Comparison of ENCODE assay signal across 8 cellular contexts in the genomic region with DNA sequence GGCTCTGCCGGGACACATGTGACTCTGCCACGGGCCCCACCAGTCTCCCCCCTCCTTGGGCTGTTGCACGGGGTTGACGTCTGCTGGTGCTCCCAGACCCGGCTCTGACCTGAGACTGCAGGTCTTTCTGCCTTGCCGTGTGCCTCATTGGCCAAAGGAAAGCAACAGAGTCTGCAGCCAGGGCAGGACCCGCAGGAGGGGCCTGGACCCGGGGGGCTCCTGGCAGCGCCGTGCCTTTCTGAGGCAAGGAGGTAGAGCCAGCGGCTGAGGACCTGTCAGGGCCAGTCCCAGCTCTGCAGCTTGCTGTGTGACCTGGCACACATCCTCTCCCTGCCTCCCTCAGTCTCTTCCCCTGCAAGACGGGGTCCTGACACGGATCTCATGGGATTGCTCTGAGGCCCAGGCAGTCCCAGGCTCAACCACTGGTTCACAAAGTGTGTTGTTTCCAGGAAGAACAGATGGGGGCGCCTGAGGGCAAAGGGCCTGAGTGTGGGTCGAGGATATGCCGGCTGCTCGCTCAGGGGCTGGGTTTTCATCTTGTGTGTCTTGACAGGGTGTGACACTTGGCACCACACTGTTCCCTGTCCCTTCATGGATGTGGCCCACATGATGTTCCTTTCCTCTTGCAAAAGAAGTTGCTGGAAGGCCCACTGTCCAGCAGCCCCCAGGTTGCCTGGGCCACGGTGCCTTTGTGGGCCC. TPM values are rescaled to one million over a fixed set of nuclear protein-coding genes. Genes with fewer than 3 reads are reported as not detected.
DNase-seq lines count a peak whose midpoint lies in the region; ATAC-seq, FAIRE-seq and TF ChIP-seq lines count a peak whose summit lies in the region.

No MANE protein-coding gene starts in this region.

- no peaks in the 10 kb centered on the region for H3K4me1 ChIP-seq in PC-3 (ENCODE audit: insufficient read depth, low read length)
- no peaks in the 10 kb centered on the region for H3K4me1 ChIP-seq in H1 (replicated peaks in 1 of 4; ENCODE audit: control insufficient read depth in 3 of 4, insufficient read depth in 4 of 4, low read length in 3 of 4)
- H3K4me1 ChIP-seq in neuronal stem cell (ENCODE audit: control insufficient read depth in 2 of 2, insufficient read depth in 1 of 2, low read depth in 1 of 2, low read length in 2 of 2) = no peaks in the 10 kb centered on the region

- POLR2A ChIA-PET in PC-3 (lab: Charles Lee; ENCODE audit: unreplicated experiment) = no interaction called here
- POLR2A ChIA-PET in H1 (lab: Charles Lee; ENCODE audit: partially characterized antibody) = interaction anchor here (2.1 kb wide), 1 partner anchor 10 kb away, joined by 13 read pairs; a partner anchor contains a TSS

- no peak overlapping the region for H2BK15ac ChIP-seq in H1 (ENCODE audit: low read length)
- H2BK15ac ChIP-seq in neuronal stem cell (ENCODE audit: low read length) = no peak overlapping the region

- H3K79me1 ChIP-seq in H1 (ENCODE audit: low read depth, low read length) (peaks cover 4% of the 10 kb centered on the region), neuronal stem cell (ENCODE audit: low read depth, low read length) (peaks cover 17% of the 10 kb centered on the region)

- H3F3A ChIP-seq in PC-3 (ENCODE audit: low read length, unreplicated experiment) = no peaks in the 10 kb centered on the region

- WGBS in H1 (ENCODE audit: extremely low coverage in 1 of 2, insufficient coverage in 1 of 2, insufficient read length in 1 of 2, insufficient replicate concordance in 2 of 2, low coverage in 1 of 2, low lambda C conversion rate in 2 of 2, missing lambda C conversion rate in 1 of 2), 2 experiments = 76% methylated on average over 15 of the region's 18 CpGs; no CpG with 5 or more reads in 1 of the 2 experiments
- WGBS in neuronal stem cell (ENCODE audit: extremely low coverage in 2 of 2, insufficient read length in 2 of 2, insufficient replicate concordance in 1 of 2), 2 donors = no CpG with 5 or more reads among the region's 18 CpGs

- H3K4me2 ChIP-seq in PC-3 (ENCODE audit: low read length) (no peak overlapping the region), H1 (ENCODE audit: insufficient read depth in 1 of 2, low read depth in 2 of 2, low read length in 2 of 2) (no peak overlapping the region), neuronal stem cell (ENCODE audit: insufficient read depth, low read length, poor library complexity, severe bottlenecking) (no peak overlapping the region)

- H4K20me1 ChIP-seq in PC-3 (ENCODE audit: low read length) = no peaks in the 10 kb centered on the region
- peaks cover 3 to 14% of the 10 kb centered on the region in 2 experiments for H4K20me1 ChIP-seq in H1 (replicated peaks in 1 of 2; ENCODE audit: control insufficient read depth in 1 of 2, insufficient read depth in 2 of 2, low read length in 2 of 2)

- H2AFZ ChIP-seq in PC-3 (ENCODE audit: low read length) (no peak overlapping the region), H1 (ENCODE audit: low read length) (no peak overlapping the region), neuronal stem cell (ENCODE audit: low read length) (no peak overlapping the region)

- no peak overlapping the region for H3K23ac ChIP-seq in H1 (ENCODE audit: insufficient read length)
- no peak overlapping the region for H3K23ac ChIP-seq in neuronal stem cell (ENCODE audit: low read depth, low read length, poor library complexity)

- H3K9me3 ChIP-seq in PC-3 (ENCODE audit: low read length) (no peaks in the 10 kb centered on the region), H1 (ENCODE audit: insufficient read depth in 2 of 2, low read depth in 1 of 2, low read length in 1 of 2) (no peaks in the 10 kb centered on the region), neuronal stem cell (replicated peaks in 1 of 2; ENCODE audit: control insufficient read depth in 2 of 2, insufficient read depth in 1 of 2, low read depth in 1 of 2, low read length in 2 of 2) (no peaks in the 10 kb centered on the region)

- H3K9ac ChIP-seq in PC-3 (ENCODE audit: low read length) (no peak overlapping the region), H1 (replicated peaks in 1 of 4; ENCODE audit: extremely low read depth in 1 of 4, low read depth in 3 of 4, low read length in 3 of 4) (no peak overlapping the region), neuronal stem cell (ENCODE audit: low read depth, low read length, poor library complexity) (peak overlapping the region; percentile 34)

- H2BK20ac ChIP-seq in H1 (ENCODE audit: low read length) = no peak overlapping the region

- ATAC-seq in PC-3 (no peak), GM18520 (IDR thresholded peaks at IDR 0.05; ENCODE audit: unreplicated experiment) (no peak), GM21717 (IDR thresholded peaks at IDR 0.05; ENCODE audit: unreplicated experiment) (no peak)

- no peak for FAIRE-seq in H1 (lab: Jason Lieb, UNC)

- H3K36me3 ChIP-seq in PC-3 (ENCODE audit: low read depth, low read length) (no peaks in the 10 kb centered on the region), H1 (ENCODE audit: control insufficient read depth in 2 of 4, insufficient read depth in 4 of 4, low read length in 3 of 4) (peaks cover 0 to 12% (median 8%) of the 10 kb centered on the region in 4 experiments; a peak in 5 of 8 replicates), neuronal stem cell (replicated peaks in 1 of 2; ENCODE audit: control insufficient read depth in 2 of 2, insufficient read depth in 2 of 2, low read length in 2 of 2) (peaks cover 36 to 72% of the 10 kb centered on the region in 2 donors)

- peak; percentile 43; the same call in 1 of the 2 replicates for TF ChIP-seq CTCF in PC-3 (conservative IDR thresholded peaks at IDR 0.05; ENCODE audit: low read depth, low read length)
- TF ChIP-seq CTCF in H1 (IDR thresholded peaks at IDR 0.05; ENCODE audit: control extremely low read depth in 1 of 3, insufficient read depth in 1 of 3, low read depth in 1 of 3, low read length in 3 of 3) = peak in 2 of 3 experiments; percentile 82 to 86; a peak in 3 of 4 replicates

- intact Hi-C loops in PC-3 (cut with micrococcal nuclease) = no loop called here

- peak; percentile 55 to 67 for TF ChIP-seq RAD21 in H1 (IDR thresholded peaks at IDR 0.05 in 1 of 2, conservative IDR thresholded peaks at IDR 0.05 in 1 of 2; ENCODE audit: low read depth in 2 of 2, low read length in 2 of 2)

- H3K18ac ChIP-seq in H1 (ENCODE audit: extremely low read depth, low read length) (no peak overlapping the region), neuronal stem cell (ENCODE audit: low read length) (no peak overlapping the region)

- no peaks in the 10 kb centered on the region for H3K9me2 ChIP-seq in PC-3 (replicated peaks; ENCODE audit: low read length)

- BruUV-seq in PC-3 (replicated peaks; lab: Mats Ljungman, UMichigan) = no TSS peak

- H4K8ac ChIP-seq in H1 (ENCODE audit: extremely low read depth, insufficient read depth, low read length) (no peak overlapping the region; the same call in 1 of the 2 replicates), neuronal stem cell (ENCODE audit: low read depth, low read length) (no peak overlapping the region)

- no peak overlapping the region for H4K5ac ChIP-seq in H1 (ENCODE audit: insufficient read length, low read depth, low read length)

- no peak overlapping the region for H3K14ac ChIP-seq in H1 (ENCODE audit: insufficient read length)
- no peak overlapping the region for H3K14ac ChIP-seq in neuronal stem cell (ENCODE audit: low read length)

- H3K4me3 ChIP-seq in PC-3 (ENCODE audit: low read length) = no peak overlapping the region
- no peak overlapping the region for H3K4me3 ChIP-seq in H1 (ENCODE audit: extremely low read depth in 1 of 4, insufficient read depth in 2 of 4, low read depth in 3 of 4, low read length in 4 of 4)
- H3K4me3 ChIP-seq in neuronal stem cell (ENCODE audit: low read length in 2 of 2) = no peak overlapping the region

- H3K4ac ChIP-seq in H1 (replicated peaks; ENCODE audit: insufficient read length, low read depth, low read length) (no peak overlapping the region), neuronal stem cell (ENCODE audit: low read length) (no peak overlapping the region)

- CTCF ChIA-PET in PC-3 (lab: Charles Lee) (no interaction called here), H1 (lab: Charles Lee; ENCODE audit: partially characterized antibody) (interaction anchor here (0.9 to 3.5 kb wide), 5 partner anchors 8 to 96 kb away, joined by 3 to 17 read pairs (median 3); a partner anchor contains a TSS)

- peaks cover 21% of the 10 kb centered on the region for H3K79me2 ChIP-seq in PC-3 (ENCODE audit: low read length)
- H3K79me2 ChIP-seq in H1 (ENCODE audit: control insufficient read depth in 1 of 2, insufficient read depth in 2 of 2, low read length in 2 of 2) = peaks cover 0 to 7% of the 10 kb centered on the region in 2 experiments; a peak in 1 of 4 replicates

- TF ChIP-seq EP300 in H1 (IDR thresholded peaks at IDR 0.05; ENCODE audit: borderline replicate concordance in 1 of 2, low read depth in 2 of 2, low read length in 2 of 2) = no peak

- H2AK5ac ChIP-seq in H1 (ENCODE audit: low read depth, low read length) (no peak overlapping the region), neuronal stem cell (ENCODE audit: low read depth, low read length) (peak overlapping the region; percentile 83)

- H3K27ac ChIP-seq in PC-3 (ENCODE audit: low read length) = no peak overlapping the region
- H3K27ac ChIP-seq in H1 (ENCODE audit: low read depth, low read length) = no peak overlapping the region
- no peak overlapping the region for H3K27ac ChIP-seq in neuronal stem cell (replicated peaks; ENCODE audit: low read length)

- H3K27me3 ChIP-seq in PC-3 (ENCODE audit: low read length) (no peaks in the 10 kb centered on the region), H1 (replicated peaks in 1 of 4; ENCODE audit: control insufficient read depth in 3 of 4, extremely low read depth in 1 of 4, insufficient read depth in 3 of 4, low read length in 3 of 4) (no peaks in the 10 kb centered on the region), neuronal stem cell (ENCODE audit: control insufficient read depth in 3 of 3, insufficient read depth in 3 of 3, low read depth in 1 of 3, low read length in 3 of 3) (no peaks in the 10 kb centered on the region)

- no peak overlapping the region for H3K56ac ChIP-seq in H1 (replicated peaks; ENCODE audit: insufficient read length, low read depth, low read length)

- H2BK5ac ChIP-seq in H1 (ENCODE audit: low read depth, low read length) (no peak overlapping the region), neuronal stem cell (ENCODE audit: low read length) (peak overlapping the region; percentile 53)

- TF ChIP-seq POLR2A in H1 (IDR thresholded peaks at IDR 0.05; ENCODE audit: control extremely low read depth in 1 of 2, low read depth in 2 of 2, low read length in 2 of 2) = no peak

- no peak overlapping the region for H2BK120ac ChIP-seq in H1 (replicated peaks; ENCODE audit: low read depth, low read length)
- H2BK120ac ChIP-seq in neuronal stem cell (ENCODE audit: low read depth, low read length) = no peak overlapping the region

- no peak overlapping the region for H4K91ac ChIP-seq in H1 (replicated peaks; ENCODE audit: insufficient read length, low read length)
- H4K91ac ChIP-seq in neuronal stem cell (ENCODE audit: low read depth, low read length, poor library complexity) = no peak overlapping the region

- no peaks in the 10 kb centered on the region for H3K23me2 ChIP-seq in H1 (ENCODE audit: low read depth, low read length)

- H2BK12ac ChIP-seq in H1 (ENCODE audit: low read depth, low read length) = no peak overlapping the region
- peak overlapping the region; percentile 41 for H2BK12ac ChIP-seq in neuronal stem cell (ENCODE audit: low read length)

- peak; percentile 23 for DNase-seq in activated CD8-positive, alpha-beta memory T cell treated with anti-CD3 and anti-CD28 coated beads, Interleukin-2, amount 50 U/mL, for 1 hour (ENCODE audit: extremely low read depth)
- DNase-seq in activated CD8-positive, alpha-beta memory T cell treated with anti-CD3 and anti-CD28 coated beads for 24 hours = no peak
- DNase-seq in PC-3 (no peak), H1 (ENCODE audit: low read depth in 1 of 2, low spot score in 2 of 2) (peak; percentile 17 to 83), neuronal stem cell (ENCODE audit: low spot score) (peak; percentile 24), superior temporal gyrus (ENCODE audit: extremely low spot score) (no peak)

RNA-seq across cellular contexts. Expression of a gene that starts 9.0 kb away (rescaled TPM):
- total RNA-seq in PC-3 (2014; rRNA removed) = 32.2 and 40.1 TPM in 2 replicates
- 39.8 and 40.7 TPM in 2 replicates for total RNA-seq in H1 (2021; fragmentation: NEBNext Ultra II Directional; extraction: Animal tissue kit (Norgen Biotek cat#: 25700))
- 30.7 and 44.5 TPM in 2 replicates for polyA plus RNA-seq in H1 (2011; rRNA removed)
- polyA plus RNA-seq in H1 (2011; cell fraction: cytosol; rRNA removed) = 44.8 TPM
- 302 TPM for polyA plus RNA-seq in H1 (2011; cell fraction: nucleus; rRNA removed)
- polyA plus RNA-seq in H1 (2012, experiment 1 of 2) = 32.9 to 47.0 TPM (median 38.8 TPM) in 4 replicates
- polyA plus RNA-seq in H1 (2012, experiment 2 of 2) = 20.9 TPM
- 23.2 TPM for polyA plus RNA-seq in H1 (2013, experiment 1 of 2)
- 19.7 TPM for polyA plus RNA-seq in H1 (2013, experiment 2 of 2)
- polyA minus RNA-seq in H1 (2011; rRNA and poly(A)+ RNA removed) = 12.4 and 12.5 TPM in 2 replicates
- 21.1 TPM for polyA minus RNA-seq in H1 (2011; cell fraction: cytosol; rRNA and poly(A)+ RNA removed)
- 62.2 TPM for polyA minus RNA-seq in H1 (2011; cell fraction: nucleus; rRNA and poly(A)+ RNA removed)
- polyA plus RNA-seq in neuronal stem cell (2013, experiment 1 of 2) = 24.5 TPM
- polyA plus RNA-seq in neuronal stem cell (2013, experiment 2 of 2) = 23.9 TPM

RNA-seq across cellular contexts. Expression of a gene that starts 27.2 kb away (rescaled TPM):
- total RNA-seq in PC-3 (2014; rRNA removed) = 25.8 and 44.5 TPM in 2 replicates
- total RNA-seq in H1 (2021; fragmentation: NEBNext Ultra II Directional; extraction: Animal tissue kit (Norgen Biotek cat#: 25700)) = 11.3 and 11.7 TPM in 2 replicates
- polyA plus RNA-seq in H1 (2011; rRNA removed) = 9.0 and 13.5 TPM in 2 replicates
- polyA plus RNA-seq in H1 (2011; cell fraction: cytosol; rRNA removed) = 7.2 TPM
- polyA plus RNA-seq in H1 (2011; cell fraction: nucleus; rRNA removed) = 23.2 TPM
- 7.1 to 11.6 TPM (median 11.6 TPM) in 4 replicates for polyA plus RNA-seq in H1 (2012, experiment 1 of 2)
- 12.3 TPM for polyA plus RNA-seq in H1 (2012, experiment 2 of 2)
- 7.8 TPM for polyA plus RNA-seq in H1 (2013, experiment 1 of 2)
- 8.7 TPM for polyA plus RNA-seq in H1 (2013, experiment 2 of 2)
- polyA minus RNA-seq in H1 (2011; rRNA and poly(A)+ RNA removed) = 3.0 and 3.4 TPM in 2 replicates
- 11.2 TPM for polyA minus RNA-seq in H1 (2011; cell fraction: cytosol; rRNA and poly(A)+ RNA removed)
- polyA minus RNA-seq in H1 (2011; cell fraction: nucleus; rRNA and poly(A)+ RNA removed) = 10.5 TPM
- polyA plus RNA-seq in neuronal stem cell (2013, experiment 1 of 2) = 15.2 TPM
- polyA plus RNA-seq in neuronal stem cell (2013, experiment 2 of 2) = 15.3 TPM

RNA-seq across cellular contexts. Expression of a gene that starts 29.8 kb away (rescaled TPM):
- total RNA-seq in PC-3 (2014; rRNA removed) = 2.4 and 5.2 TPM in 2 replicates
- total RNA-seq in H1 (2021; fragmentation: NEBNext Ultra II Directional; extraction: Animal tissue kit (Norgen Biotek cat#: 25700)) = 0.29 TPM in 1 of 2 replicates, not detected in the other
- polyA plus RNA-seq in H1 (2011; rRNA removed) = 0.47 and 0.67 TPM in 2 replicates
- polyA plus RNA-seq in H1 (2011; cell fraction: cytosol; rRNA removed) = 0.70 TPM
- polyA plus RNA-seq in H1 (2011; cell fraction: nucleus; rRNA removed) = 2.6 TPM
- 0.23 to 0.51 TPM (median 0.37 TPM) in 4 replicates for polyA plus RNA-seq in H1 (2012, experiment 1 of 2)
- polyA plus RNA-seq in H1 (2012, experiment 2 of 2) = 0.29 TPM
- polyA plus RNA-seq in H1 (2013, experiment 1 of 2) = 0.24 TPM
- 0.13 TPM for polyA plus RNA-seq in H1 (2013, experiment 2 of 2)
- polyA minus RNA-seq in H1 (2011; rRNA and poly(A)+ RNA removed) = not detected in 2 replicates
- polyA minus RNA-seq in H1 (2011; cell fraction: cytosol; rRNA and poly(A)+ RNA removed) = not detected
- 0.30 TPM for polyA minus RNA-seq in H1 (2011; cell fraction: nucleus; rRNA and poly(A)+ RNA removed)
- 0.92 TPM for polyA plus RNA-seq in neuronal stem cell (2013, experiment 1 of 2)
- 0.96 TPM for polyA plus RNA-seq in neuronal stem cell (2013, experiment 2 of 2)

RNA-seq across cellular contexts. Expression of a gene that starts 35.4 kb away (rescaled TPM):
- 8.3 and 11.9 TPM in 2 replicates for total RNA-seq in PC-3 (2014; rRNA removed)
- 1.3 and 2.1 TPM in 2 replicates for total RNA-seq in H1 (2021; fragmentation: NEBNext Ultra II Directional; extraction: Animal tissue kit (Norgen Biotek cat#: 25700))
- 2.3 and 3.3 TPM in 2 replicates for polyA plus RNA-seq in H1 (2011; rRNA removed)
- 2.8 TPM for polyA plus RNA-seq in H1 (2011; cell fraction: cytosol; rRNA removed)
- polyA plus RNA-seq in H1 (2011; cell fraction: nucleus; rRNA removed) = 2.2 TPM
- 1.6 to 2.9 TPM (median 1.9 TPM) in 4 replicates for polyA plus RNA-seq in H1 (2012, experiment 1 of 2)
- polyA plus RNA-seq in H1 (2012, experiment 2 of 2) = 2.8 TPM
- polyA plus RNA-seq in H1 (2013, experiment 1 of 2) = 1.5 TPM
- polyA plus RNA-seq in H1 (2013, experiment 2 of 2) = 1.8 TPM
- polyA minus RNA-seq in H1 (2011; rRNA and poly(A)+ RNA removed) = 1.1 and 4.7 TPM in 2 replicates
- polyA minus RNA-seq in H1 (2011; cell fraction: cytosol; rRNA and poly(A)+ RNA removed) = 0.88 TPM
- 7.1 TPM for polyA minus RNA-seq in H1 (2011; cell fraction: nucleus; rRNA and poly(A)+ RNA removed)
- 3.8 TPM for polyA plus RNA-seq in neuronal stem cell (2013, experiment 1 of 2)
- 3.2 TPM for polyA plus RNA-seq in neuronal stem cell (2013, experiment 2 of 2)

RNA-seq across cellular contexts. Expression of a gene that starts 37.7 kb away (rescaled TPM):
- total RNA-seq in PC-3 (2014; rRNA removed) = 10.2 and 19.5 TPM in 2 replicates
- 4.5 and 5.4 TPM in 2 replicates for total RNA-seq in H1 (2021; fragmentation: NEBNext Ultra II Directional; extraction: Animal tissue kit (Norgen Biotek cat#: 25700))
- polyA plus RNA-seq in H1 (2011; rRNA removed) = 4.8 and 6.4 TPM in 2 replicates
- polyA plus RNA-seq in H1 (2011; cell fraction: cytosol; rRNA removed) = 5.1 TPM
- polyA plus RNA-seq in H1 (2011; cell fraction: nucleus; rRNA removed) = 10.3 TPM
- 3.3 to 4.5 TPM (median 4.0 TPM) in 4 replicates for polyA plus RNA-seq in H1 (2012, experiment 1 of 2)
- polyA plus RNA-seq in H1 (2012, experiment 2 of 2) = 4.1 TPM
- polyA plus RNA-seq in H1 (2013, experiment 1 of 2) = 1.4 TPM
- 2.1 TPM for polyA plus RNA-seq in H1 (2013, experiment 2 of 2)
- polyA minus RNA-seq in H1 (2011; rRNA and poly(A)+ RNA removed) = 8.1 and 10.0 TPM in 2 replicates
- polyA minus RNA-seq in H1 (2011; cell fraction: cytosol; rRNA and poly(A)+ RNA removed) = 3.9 TPM
- 15.7 TPM for polyA minus RNA-seq in H1 (2011; cell fraction: nucleus; rRNA and poly(A)+ RNA removed)
- polyA plus RNA-seq in neuronal stem cell (2013, experiment 1 of 2) = 4.1 TPM
- 4.3 TPM for polyA plus RNA-seq in neuronal stem cell (2013, experiment 2 of 2)

Comparison
In these comparisons a context has a peak if more than half of its experiments do, and no peak if none do; other contexts are left out.
1. DNase-seq: peak in activated CD8-positive, alpha-beta memory T cell treated with anti-CD3 and anti-CD28 coated beads, Interleukin-2, amount 50 U/mL, for 1 hour (single experiment), H1 (2 of 2) and neuronal stem cell (single experiment); none in activated CD8-positive, alpha-beta memory T cell treated with anti-CD3 and anti-CD28 coated beads for 24 hours (single experiment), PC-3 (single experiment) and superior temporal gyrus (single experiment).